ENCODE assay signal across 1 cellular context in the genomic region with DNA sequence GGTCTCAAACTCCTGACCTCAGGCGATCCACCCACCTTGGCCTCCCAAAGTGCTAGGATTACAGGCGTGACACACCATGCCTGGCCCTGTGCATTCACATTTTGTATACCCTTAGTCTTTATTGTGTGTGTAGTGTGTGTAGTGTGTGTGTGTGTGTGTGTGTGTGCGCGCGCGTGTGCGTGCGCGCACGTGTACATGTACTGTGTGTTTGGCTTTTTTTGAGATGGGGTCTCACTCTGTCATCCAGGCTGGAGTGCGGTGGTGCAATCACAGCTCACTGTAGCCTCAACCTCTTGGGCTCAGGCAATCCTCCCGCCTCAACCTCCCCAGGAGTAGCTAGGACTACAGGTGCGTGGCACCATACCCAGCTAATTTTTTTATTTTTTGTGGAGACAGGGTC.
TF ChIP-seq lines count a peak whose summit lies in the region.

No MANE protein-coding gene starts in this region.

TF ChIP-seq in SK-N-SH treated with all-trans-retinoic acid at 6 μM for 48 hours, 23 proteins besides CTCF, POLR2A, EP300 and RAD21 (continued from another document):
- TF ChIP-seq, protein P1, sequence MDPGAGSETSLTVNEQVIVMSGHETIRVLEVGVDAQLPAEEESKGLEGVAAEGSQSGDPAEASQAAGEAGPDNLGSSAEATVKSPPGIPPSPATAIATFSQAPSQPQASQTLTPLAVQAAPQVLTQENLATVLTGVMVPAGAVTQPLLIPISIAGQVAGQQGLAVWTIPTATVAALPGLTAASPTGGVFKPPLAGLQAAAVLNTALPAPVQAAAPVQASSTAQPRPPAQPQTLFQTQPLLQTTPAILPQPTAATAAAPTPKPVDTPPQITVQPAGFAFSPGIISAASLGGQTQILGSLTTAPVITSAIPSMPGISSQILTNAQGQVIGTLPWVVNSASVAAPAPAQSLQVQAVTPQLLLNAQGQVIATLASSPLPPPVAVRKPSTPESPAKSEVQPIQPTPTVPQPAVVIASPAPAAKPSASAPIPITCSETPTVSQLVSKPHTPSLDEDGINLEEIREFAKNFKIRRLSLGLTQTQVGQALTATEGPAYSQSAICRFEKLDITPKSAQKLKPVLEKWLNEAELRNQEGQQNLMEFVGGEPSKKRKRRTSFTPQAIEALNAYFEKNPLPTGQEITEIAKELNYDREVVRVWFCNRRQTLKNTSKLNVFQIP (CRISPR knock-in tag; IDR thresholded peaks at IDR 0.05; ENCODE audit: borderline replicate concordance, low read depth) = no peak
- TF ChIP-seq ZNF8 (CRISPR knock-in tag; IDR thresholded peaks at IDR 0.05) = no peak
- TF ChIP-seq TOX (CRISPR knock-in tag; IDR thresholded peaks at IDR 0.05; ENCODE audit: borderline replicate concordance) = no peak
